Comparison of ENCODE assay signal across 2 cellular contexts in the genomic region with DNA sequence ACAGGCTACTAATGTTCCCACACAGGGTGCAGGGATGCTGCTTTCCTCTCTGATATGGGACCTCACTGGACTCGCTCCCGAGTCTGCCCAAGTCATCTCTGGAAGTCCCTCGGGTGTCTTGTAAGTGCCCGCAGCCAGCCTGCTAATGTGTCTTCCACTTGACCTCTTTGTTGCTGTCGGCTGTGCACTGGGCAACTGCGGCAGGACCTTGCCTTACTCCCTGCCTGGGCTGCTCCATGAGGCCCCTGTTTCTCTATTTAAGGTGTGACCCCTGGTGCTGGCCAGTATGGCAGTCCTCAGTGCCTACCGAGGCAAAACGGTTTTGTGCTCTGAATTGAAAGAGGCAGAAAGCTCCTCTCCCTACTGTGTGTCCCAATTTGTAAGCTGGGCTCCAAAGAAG.
TF ChIP-seq lines count a peak whose summit lies in the region.

No MANE protein-coding gene starts in this region.

TF ChIP-seq in HCT116, 20 proteins besides CTCF, POLR2A, EP300 and RAD21:
- TF ChIP-seq, protein P1, sequence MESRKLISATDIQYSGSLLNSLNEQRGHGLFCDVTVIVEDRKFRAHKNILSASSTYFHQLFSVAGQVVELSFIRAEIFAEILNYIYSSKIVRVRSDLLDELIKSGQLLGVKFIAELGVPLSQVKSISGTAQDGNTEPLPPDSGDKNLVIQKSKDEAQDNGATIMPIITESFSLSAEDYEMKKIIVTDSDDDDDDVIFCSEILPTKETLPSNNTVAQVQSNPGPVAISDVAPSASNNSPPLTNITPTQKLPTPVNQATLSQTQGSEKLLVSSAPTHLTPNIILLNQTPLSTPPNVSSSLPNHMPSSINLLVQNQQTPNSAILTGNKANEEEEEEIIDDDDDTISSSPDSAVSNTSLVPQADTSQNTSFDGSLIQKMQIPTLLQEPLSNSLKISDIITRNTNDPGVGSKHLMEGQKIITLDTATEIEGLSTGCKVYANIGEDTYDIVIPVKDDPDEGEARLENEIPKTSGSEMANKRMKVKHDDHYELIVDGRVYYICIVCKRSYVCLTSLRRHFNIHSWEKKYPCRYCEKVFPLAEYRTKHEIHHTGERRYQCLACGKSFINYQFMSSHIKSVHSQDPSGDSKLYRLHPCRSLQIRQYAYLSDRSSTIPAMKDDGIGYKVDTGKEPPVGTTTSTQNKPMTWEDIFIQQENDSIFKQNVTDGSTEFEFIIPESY (IDR thresholded peaks at IDR 0.05; ENCODE audit: extremely low read depth, insufficient replicate concordance, low read length), result no peak
- TF ChIP-seq EZH2 (IDR thresholded peaks at IDR 0.05) (no peak), TCF7L2 (IDR thresholded peaks at IDR 0.05; ENCODE audit: borderline replicate concordance, extremely low read depth, insufficient read depth, insufficient read length) (no peak), SIN3A (IDR thresholded peaks at IDR 0.05; ENCODE audit: low read depth) (no peak), SP1 (IDR thresholded peaks at IDR 0.05; ENCODE audit: low read depth) (no peak), CBX3 (IDR thresholded peaks at IDR 0.05; ENCODE audit: low read depth) (no peak), ELF1 (IDR thresholded peaks at IDR 0.05; ENCODE audit: borderline replicate concordance, low read depth) (no peak), POLR2AphosphoS5 (IDR thresholded peaks at IDR 0.05; ENCODE audit: low read depth, low read length) (no peak), YY1 (IDR thresholded peaks at IDR 0.05; ENCODE audit: extremely low read depth, insufficient replicate concordance, low read depth, low read length) (no peak), EGR1 (IDR thresholded peaks at IDR 0.05; ENCODE audit: low read depth) (no peak), CEBPB (IDR thresholded peaks at IDR 0.05; ENCODE audit: low read depth) (no peak)

TF ChIP-seq in HepG2, 621 proteins besides CTCF, POLR2A, EP300 and RAD21:
- TF ChIP-seq PHF21A (CRISPR knock-in tag; IDR thresholded peaks at IDR 0.05) (no peak), ZNF350 (CRISPR knock-in tag; IDR thresholded peaks at IDR 0.05; ENCODE audit: borderline replicate concordance, low read depth) (no peak), KDM5A (IDR thresholded peaks at IDR 0.05; ENCODE audit: borderline replicate concordance, low read length) (no peak), ZNF607 (CRISPR knock-in tag; IDR thresholded peaks at IDR 0.05; ENCODE audit: borderline replicate concordance) (no peak), CEBPB (IDR thresholded peaks at IDR 0.05; ENCODE audit: borderline replicate concordance, low read depth, low read length) (no peak), IRF2 (CRISPR knock-in tag; IDR thresholded peaks at IDR 0.05) (no peak)
- TF ChIP-seq, protein P2, sequence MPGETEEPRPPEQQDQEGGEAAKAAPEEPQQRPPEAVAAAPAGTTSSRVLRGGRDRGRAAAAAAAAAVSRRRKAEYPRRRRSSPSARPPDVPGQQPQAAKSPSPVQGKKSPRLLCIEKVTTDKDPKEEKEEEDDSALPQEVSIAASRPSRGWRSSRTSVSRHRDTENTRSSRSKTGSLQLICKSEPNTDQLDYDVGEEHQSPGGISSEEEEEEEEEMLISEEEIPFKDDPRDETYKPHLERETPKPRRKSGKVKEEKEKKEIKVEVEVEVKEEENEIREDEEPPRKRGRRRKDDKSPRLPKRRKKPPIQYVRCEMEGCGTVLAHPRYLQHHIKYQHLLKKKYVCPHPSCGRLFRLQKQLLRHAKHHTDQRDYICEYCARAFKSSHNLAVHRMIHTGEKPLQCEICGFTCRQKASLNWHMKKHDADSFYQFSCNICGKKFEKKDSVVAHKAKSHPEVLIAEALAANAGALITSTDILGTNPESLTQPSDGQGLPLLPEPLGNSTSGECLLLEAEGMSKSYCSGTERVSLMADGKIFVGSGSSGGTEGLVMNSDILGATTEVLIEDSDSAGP (CRISPR knock-in tag; IDR thresholded peaks at IDR 0.05; ENCODE audit: borderline replicate concordance), result no peak
- TF ChIP-seq, protein P3, sequence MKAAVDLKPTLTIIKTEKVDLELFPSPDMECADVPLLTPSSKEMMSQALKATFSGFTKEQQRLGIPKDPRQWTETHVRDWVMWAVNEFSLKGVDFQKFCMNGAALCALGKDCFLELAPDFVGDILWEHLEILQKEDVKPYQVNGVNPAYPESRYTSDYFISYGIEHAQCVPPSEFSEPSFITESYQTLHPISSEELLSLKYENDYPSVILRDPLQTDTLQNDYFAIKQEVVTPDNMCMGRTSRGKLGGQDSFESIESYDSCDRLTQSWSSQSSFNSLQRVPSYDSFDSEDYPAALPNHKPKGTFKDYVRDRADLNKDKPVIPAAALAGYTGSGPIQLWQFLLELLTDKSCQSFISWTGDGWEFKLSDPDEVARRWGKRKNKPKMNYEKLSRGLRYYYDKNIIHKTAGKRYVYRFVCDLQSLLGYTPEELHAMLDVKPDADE (CRISPR knock-in tag; IDR thresholded peaks at IDR 0.05), result no peak
- TF ChIP-seq, protein P4, sequence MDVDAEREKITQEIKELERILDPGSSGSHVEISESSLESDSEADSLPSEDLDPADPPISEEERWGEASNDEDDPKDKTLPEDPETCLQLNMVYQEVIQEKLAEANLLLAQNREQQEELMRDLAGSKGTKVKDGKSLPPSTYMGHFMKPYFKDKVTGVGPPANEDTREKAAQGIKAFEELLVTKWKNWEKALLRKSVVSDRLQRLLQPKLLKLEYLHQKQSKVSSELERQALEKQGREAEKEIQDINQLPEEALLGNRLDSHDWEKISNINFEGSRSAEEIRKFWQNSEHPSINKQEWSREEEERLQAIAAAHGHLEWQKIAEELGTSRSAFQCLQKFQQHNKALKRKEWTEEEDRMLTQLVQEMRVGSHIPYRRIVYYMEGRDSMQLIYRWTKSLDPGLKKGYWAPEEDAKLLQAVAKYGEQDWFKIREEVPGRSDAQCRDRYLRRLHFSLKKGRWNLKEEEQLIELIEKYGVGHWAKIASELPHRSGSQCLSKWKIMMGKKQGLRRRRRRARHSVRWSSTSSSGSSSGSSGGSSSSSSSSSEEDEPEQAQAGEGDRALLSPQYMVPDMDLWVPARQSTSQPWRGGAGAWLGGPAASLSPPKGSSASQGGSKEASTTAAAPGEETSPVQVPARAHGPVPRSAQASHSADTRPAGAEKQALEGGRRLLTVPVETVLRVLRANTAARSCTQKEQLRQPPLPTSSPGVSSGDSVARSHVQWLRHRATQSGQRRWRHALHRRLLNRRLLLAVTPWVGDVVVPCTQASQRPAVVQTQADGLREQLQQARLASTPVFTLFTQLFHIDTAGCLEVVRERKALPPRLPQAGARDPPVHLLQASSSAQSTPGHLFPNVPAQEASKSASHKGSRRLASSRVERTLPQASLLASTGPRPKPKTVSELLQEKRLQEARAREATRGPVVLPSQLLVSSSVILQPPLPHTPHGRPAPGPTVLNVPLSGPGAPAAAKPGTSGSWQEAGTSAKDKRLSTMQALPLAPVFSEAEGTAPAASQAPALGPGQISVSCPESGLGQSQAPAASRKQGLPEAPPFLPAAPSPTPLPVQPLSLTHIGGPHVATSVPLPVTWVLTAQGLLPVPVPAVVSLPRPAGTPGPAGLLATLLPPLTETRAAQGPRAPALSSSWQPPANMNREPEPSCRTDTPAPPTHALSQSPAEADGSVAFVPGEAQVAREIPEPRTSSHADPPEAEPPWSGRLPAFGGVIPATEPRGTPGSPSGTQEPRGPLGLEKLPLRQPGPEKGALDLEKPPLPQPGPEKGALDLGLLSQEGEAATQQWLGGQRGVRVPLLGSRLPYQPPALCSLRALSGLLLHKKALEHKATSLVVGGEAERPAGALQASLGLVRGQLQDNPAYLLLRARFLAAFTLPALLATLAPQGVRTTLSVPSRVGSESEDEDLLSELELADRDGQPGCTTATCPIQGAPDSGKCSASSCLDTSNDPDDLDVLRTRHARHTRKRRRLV (CRISPR knock-in tag; IDR thresholded peaks at IDR 0.05), result no peak
- TF ChIP-seq, protein P5, sequence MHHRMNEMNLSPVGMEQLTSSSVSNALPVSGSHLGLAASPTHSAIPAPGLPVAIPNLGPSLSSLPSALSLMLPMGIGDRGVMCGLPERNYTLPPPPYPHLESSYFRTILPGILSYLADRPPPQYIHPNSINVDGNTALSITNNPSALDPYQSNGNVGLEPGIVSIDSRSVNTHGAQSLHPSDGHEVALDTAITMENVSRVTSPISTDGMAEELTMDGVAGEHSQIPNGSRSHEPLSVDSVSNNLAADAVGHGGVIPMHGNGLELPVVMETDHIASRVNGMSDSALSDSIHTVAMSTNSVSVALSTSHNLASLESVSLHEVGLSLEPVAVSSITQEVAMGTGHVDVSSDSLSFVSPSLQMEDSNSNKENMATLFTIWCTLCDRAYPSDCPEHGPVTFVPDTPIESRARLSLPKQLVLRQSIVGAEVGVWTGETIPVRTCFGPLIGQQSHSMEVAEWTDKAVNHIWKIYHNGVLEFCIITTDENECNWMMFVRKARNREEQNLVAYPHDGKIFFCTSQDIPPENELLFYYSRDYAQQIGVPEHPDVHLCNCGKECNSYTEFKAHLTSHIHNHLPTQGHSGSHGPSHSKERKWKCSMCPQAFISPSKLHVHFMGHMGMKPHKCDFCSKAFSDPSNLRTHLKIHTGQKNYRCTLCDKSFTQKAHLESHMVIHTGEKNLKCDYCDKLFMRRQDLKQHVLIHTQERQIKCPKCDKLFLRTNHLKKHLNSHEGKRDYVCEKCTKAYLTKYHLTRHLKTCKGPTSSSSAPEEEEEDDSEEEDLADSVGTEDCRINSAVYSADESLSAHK (CRISPR knock-in tag; IDR thresholded peaks at IDR 0.05; ENCODE audit: borderline replicate concordance), result no peak
